In the genomic region with DNA sequence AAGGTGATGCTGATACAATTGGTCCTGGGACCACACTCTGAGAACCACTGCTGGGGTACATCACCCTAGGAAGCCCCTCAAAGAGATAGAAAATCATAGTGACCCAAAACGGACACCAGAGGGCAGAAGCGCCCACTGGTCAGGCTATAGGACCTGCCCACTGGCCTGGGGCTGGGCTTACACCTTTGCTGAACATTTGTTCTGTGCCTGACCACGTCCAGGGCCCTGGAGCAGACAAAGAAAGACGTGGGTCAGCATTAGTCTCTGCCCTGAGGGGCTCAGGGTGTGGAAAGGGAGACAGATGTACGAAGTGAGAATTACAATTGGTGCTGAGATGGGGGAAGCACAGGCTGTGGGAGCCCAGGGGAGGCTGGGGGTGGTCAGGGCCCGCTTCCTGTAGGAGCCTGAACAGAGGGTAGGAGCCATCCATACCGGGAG, we compare ENCODE assay signal across 9 cellular contexts. TPM values are rescaled to one million over a fixed set of nuclear protein-coding genes. Genes with fewer than 3 reads are reported as not detected.
A peak's percentile ranks its signal among the peaks of the same experiment; 100 is the strongest.
DNase-seq lines count a peak whose midpoint lies in the region; ATAC-seq and TF ChIP-seq lines count a peak whose summit lies in the region.
"Had no signal": no experiment of that assay in that cellular context is flagged by ENCODE, and none has a peak within 500 bp of the region (broad histone marks: within the 10 kb centered on the region; RNA-seq: fewer than 3 reads in every experiment).

No MANE protein-coding gene starts in this region.

- TF ChIP-seq POLR2A in GM18505 (IDR thresholded peaks at IDR 0.05; ENCODE audit: borderline replicate concordance, extremely low read depth, insufficient read depth, insufficient read length): no peak

- DNase-seq in COR-L47 (lab: John Stamatoyannopoulos, UW) (peak; percentile 58), HCEC 1CT (peak; percentile 41), OCI-LY7 (ENCODE audit: low spot score) (peak; percentile 41), mammary epithelial cell (no peak), inferior parietal cortex (ENCODE audit: extremely low spot score) (peak; percentile 82)
- no peak for DNase-seq in stimulated activated naive B cell treated with anti-CD40 and anti-IgM and Interleukin-4, amounts not matched to agents 10 μg/mL and 1 μg/mL and 100 μg/mL, for 72 hours

- H3K36me3 ChIP-seq in OCI-LY7 (ENCODE audit: insufficient read depth, low read length): no peaks in the 10 kb centered on the region
- H3K36me3 ChIP-seq in mammary epithelial cell (ENCODE audit: insufficient read depth, low read length): no peaks in the 10 kb centered on the region

- H3K4me3 ChIP-seq in OCI-LY7 (ENCODE audit: low read depth, low read length, poor library complexity, severe bottlenecking) (no peak overlapping the region), mammary epithelial cell (replicated peaks in 1 of 3; ENCODE audit: insufficient read depth in 1 of 3, low read depth in 2 of 3, low read length in 3 of 3) (no peak overlapping the region)

- H3K27me3 ChIP-seq in mammary epithelial cell (ENCODE audit: insufficient read depth, low read length): no peaks in the 10 kb centered on the region

- H3K4me1 Mint-ChIP-seq in stimulated activated naive B cell treated with anti-CD40 and anti-IgM and Interleukin-4, amounts not matched to agents 10 μg/mL and 1 μg/mL and 100 μg/mL, for 72 hours: peaks cover 3 to 5% of the 10 kb centered on the region in 2 donors

- H3K9me3 Mint-ChIP-seq in stimulated activated naive B cell treated with anti-CD40 and anti-IgM and Interleukin-4, amounts not matched to agents 10 μg/mL and 1 μg/mL and 100 μg/mL, for 72 hours: peaks cover 0 to 2% of the 10 kb centered on the region in 2 donors
- H3K9me3 Mint-ChIP-seq: T-cell had no signal

- peak overlapping the region; percentile 15 for H3K27ac Mint-ChIP-seq in stimulated activated naive B cell treated with anti-CD40 and anti-IgM and Interleukin-4, amounts not matched to agents 10 μg/mL and 1 μg/mL and 100 μg/mL, for 72 hours
- H3K27ac Mint-ChIP-seq: T-cell had no signal

- H3K4me3 Mint-ChIP-seq in stimulated activated naive B cell treated with anti-CD40 and anti-IgM and Interleukin-4, amounts not matched to agents 10 μg/mL and 1 μg/mL and 100 μg/mL, for 72 hours: no peak overlapping the region
- H3K4me3 Mint-ChIP-seq: T-cell had no signal

- CTCF ChIA-PET in OCI-LY7 (lab: Charles Lee; ENCODE audit: unreplicated experiment): no interaction called here
- CTCF ChIA-PET in mammary epithelial cell (lab: Charles Lee; ENCODE audit: low non-redundant PET): no interaction called here

- no peak overlapping the region for H3K9ac ChIP-seq in mammary epithelial cell (ENCODE audit: insufficient read depth, low read length)

- whole genome bisulfite sequencing in mammary epithelial cell (ENCODE audit: low coverage, missing lambda C conversion rate): 22% methylated on average over 7 of the region's 7 CpGs

- H4K20me1 ChIP-seq in OCI-LY7 (ENCODE audit: insufficient read depth, low read length) (no peaks in the 10 kb centered on the region), mammary epithelial cell (ENCODE audit: insufficient read depth, low read length) (no peaks in the 10 kb centered on the region)

- no TSS peak for BruUV-seq in OCI-LY7 (replicated peaks; lab: Mats Ljungman, UMichigan)
- BruUV-seq in mammary epithelial cell (replicated peaks; lab: Mats Ljungman, UMichigan): no TSS peak

- POLR2A ChIA-PET in OCI-LY7 (lab: Charles Lee): no interaction called here

- H3K79me2 ChIP-seq in OCI-LY7 (ENCODE audit: insufficient read depth, low read depth, low read length) (no peaks in the 10 kb centered on the region), mammary epithelial cell (ENCODE audit: insufficient read depth, low read length) (no peaks in the 10 kb centered on the region)

- intact Hi-C loops in OCI-LY7 (cut with micrococcal nuclease; ENCODE audit: unreplicated experiment): loop anchor here (1.0 kb wide), 1 partner anchor 221 kb away; a partner anchor contains a TSS
- intact Hi-C loops in mammary epithelial cell (cut with micrococcal nuclease): loop anchor here (1.0 to 5.0 kb wide), 10 partner anchors 15 to 771 kb away; a partner anchor contains a TSS

- H2AFZ ChIP-seq in OCI-LY7 (ENCODE audit: low read length): no peak overlapping the region
- peak overlapping the region; percentile 25 for H2AFZ ChIP-seq in mammary epithelial cell (ENCODE audit: low read depth, low read length)

- no peaks in the 10 kb centered on the region for H3K36me3 Mint-ChIP-seq in stimulated activated naive B cell treated with anti-CD40 and anti-IgM and Interleukin-4, amounts not matched to agents 10 μg/mL and 1 μg/mL and 100 μg/mL, for 72 hours
- H3K36me3 Mint-ChIP-seq: T-cell had no signal

- in situ Hi-C loops in mammary epithelial cell (cut with MboI; ENCODE audit: low sequenced_read_pairs in 2 of 2): loop anchor here in 1 of 2 donors (25.0 kb wide), 1 partner anchor 260 kb away; no protein-coding TSS in a partner anchor

- no peak overlapping the region for H3K4me2 ChIP-seq in OCI-LY7 (ENCODE audit: low read length)
- H3K4me2 ChIP-seq in mammary epithelial cell (ENCODE audit: insufficient read depth, low read depth, low read length): no peak overlapping the region

- dilution Hi-C loops in mammary epithelial cell (cut with HindIII; ENCODE audit: low sequenced_read_pairs): no loop called here

- peaks cover 13 to 20% of the 10 kb centered on the region in 2 donors for H3K27me3 Mint-ChIP-seq in stimulated activated naive B cell treated with anti-CD40 and anti-IgM and Interleukin-4, amounts not matched to agents 10 μg/mL and 1 μg/mL and 100 μg/mL, for 72 hours

- H3K27ac ChIP-seq in OCI-LY7 (ENCODE audit: low read depth, low read length, poor library complexity, severe bottlenecking): no peak overlapping the region
- H3K27ac ChIP-seq in mammary epithelial cell (ENCODE audit: insufficient read depth, low read depth, low read length): no peak overlapping the region

- H3K9me3 ChIP-seq in OCI-LY7 (ENCODE audit: low read length) (no peaks in the 10 kb centered on the region), mammary epithelial cell (replicated peaks; ENCODE audit: insufficient read depth, low read length) (no peaks in the 10 kb centered on the region)

- peak; percentile 65 to 74 for ATAC-seq in stimulated activated naive B cell treated with anti-CD40 and anti-IgM and Interleukin-4, amounts not matched to agents 10 μg/mL and 1 μg/mL and 100 μg/mL, for 72 hours (replicated peaks)
- ATAC-seq in GM18505 (IDR thresholded peaks at IDR 0.05; ENCODE audit: unreplicated experiment): no peak
- ATAC-seq in HG02571 (IDR thresholded peaks at IDR 0.05; ENCODE audit: unreplicated experiment): no peak

- TF ChIP-seq CTCF in OCI-LY7 (conservative IDR thresholded peaks at IDR 0.05; ENCODE audit: low read length): peak; percentile 83
- TF ChIP-seq CTCF in mammary epithelial cell (conservative IDR thresholded peaks at IDR 0.05 in 1 of 2, IDR thresholded peaks at IDR 0.05 in 1 of 2; ENCODE audit: extremely low read depth in 1 of 2, insufficient read depth in 1 of 2, low read depth in 1 of 2, low read length in 2 of 2): peak; percentile 76 to 90

- no peaks in the 10 kb centered on the region for H3K4me1 ChIP-seq in OCI-LY7 (ENCODE audit: insufficient read depth, low read length, poor library complexity, severe bottlenecking)
- no peaks in the 10 kb centered on the region for H3K4me1 ChIP-seq in mammary epithelial cell (ENCODE audit: insufficient read depth, low read length)

- no peaks in the 10 kb centered on the region for H3K9me2 ChIP-seq in OCI-LY7 (ENCODE audit: insufficient read depth, low read length)

RNA-seq across cellular contexts. Expression of a gene that starts 14.4 kb away (rescaled TPM):
- total RNA-seq in OCI-LY7 (2014; rRNA removed; shearing (Covaris generic)): 0.33 TPM in 1 of 2 replicates, not detected in the other
- total RNA-seq in OCI-LY7 (2022): not detected in 2 replicates
- total RNA-seq in mammary epithelial cell: 100 to 1,000 TPM in 1 of 2 donors, 10 to 100 TPM in 1; 32.5 to 519 TPM
- polyA plus RNA-seq in mammary epithelial cell: 136 TPM
- polyA minus RNA-seq in mammary epithelial cell: 118 TPM

RNA-seq across cellular contexts. Expression of a gene that starts 21.9 kb away (rescaled TPM):
- total RNA-seq in OCI-LY7 (2014; rRNA removed; shearing (Covaris generic)): 13.5 and 14.3 TPM in 2 replicates
- total RNA-seq in OCI-LY7 (2022): 49.9 and 57.3 TPM in 2 replicates
- total RNA-seq in mammary epithelial cell: 10 to 100 TPM in 1 of 2 donors, 1 to 10 TPM in 1; 9.5 to 13.3 TPM
- polyA plus RNA-seq in mammary epithelial cell: 4.4 TPM
- 5.9 TPM for polyA minus RNA-seq in mammary epithelial cell

Comparison
In these comparisons a context has a peak if more than half of its experiments do, and no peak if none do; other contexts are left out.
1. DNase-seq: peak in COR-L47 (single experiment), HCEC 1CT (single experiment), OCI-LY7 (single experiment) and inferior parietal cortex (single experiment); none in mammary epithelial cell (single experiment) and stimulated activated naive B cell treated with anti-CD40 and anti-IgM and Interleukin-4, amounts not matched to agents 10 μg/mL and 1 μg/mL and 100 μg/mL, for 72 hours (single experiment).
2. ATAC-seq: peak in stimulated activated naive B cell treated with anti-CD40 and anti-IgM and Interleukin-4, amounts not matched to agents 10 μg/mL and 1 μg/mL and 100 μg/mL, for 72 hours (2 of 2); none in GM18505 (single experiment) and HG02571 (single experiment).
3. RNA of a gene that starts 14.4 kb away (total RNA-seq): 32.5 to 519 TPM in mammary epithelial cell; 0.33 TPM in OCI-LY7; every median in the first group is over 10 times any median in the second.